Comparison of ENCODE assay signal across 21 cellular contexts in the genomic region with DNA sequence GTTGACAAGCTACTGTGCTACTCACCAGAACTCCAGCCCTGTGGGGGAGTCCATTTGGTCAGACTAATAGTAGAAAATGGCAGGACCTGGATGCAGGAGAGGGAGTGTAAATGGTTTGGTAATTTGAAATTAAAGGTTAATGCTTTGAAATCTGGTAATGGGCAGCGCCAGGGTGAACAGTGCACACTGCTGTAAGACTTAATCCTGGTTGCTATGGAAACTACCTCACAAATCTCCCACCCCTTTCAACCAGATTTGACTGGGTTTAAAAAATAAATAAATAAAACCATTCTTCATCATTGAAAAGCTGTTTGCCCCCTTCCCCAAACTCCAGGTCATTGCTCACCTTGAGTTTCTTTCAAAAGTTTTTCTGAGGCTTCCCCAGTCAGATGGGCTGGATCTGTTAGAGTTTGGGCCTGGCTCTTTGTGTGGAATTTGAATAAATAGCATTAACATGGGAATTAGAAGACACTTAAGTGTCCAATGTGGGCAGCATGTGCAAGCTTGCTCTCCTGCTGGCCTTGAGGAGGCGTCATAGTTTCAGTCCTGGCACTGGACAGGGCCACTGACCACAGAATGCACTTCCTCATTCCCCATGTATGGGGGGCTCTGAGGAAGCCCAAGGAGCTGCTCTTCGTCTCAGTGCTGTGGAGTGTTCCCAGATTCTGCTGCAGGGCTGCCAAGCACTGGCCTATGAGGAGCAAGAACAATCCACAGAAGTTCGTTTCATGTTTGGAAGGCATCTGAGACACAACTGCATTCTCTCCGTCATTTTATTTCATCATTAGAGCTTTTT.
A peak's percentile ranks its signal among the peaks of the same experiment; 100 is the strongest.
DNase-seq lines count a peak whose midpoint lies in the region; ATAC-seq and TF ChIP-seq lines count a peak whose summit lies in the region.
"Had no signal": no experiment of that assay in that cellular context is flagged by ENCODE, and none has a peak within 500 bp of the region (broad histone marks: within the 10 kb centered on the region; RNA-seq: fewer than 3 reads in every experiment).

No MANE protein-coding gene starts in this region.

- H3K4me2 ChIP-seq in SK-N-SH, result no peak overlapping the region

- no peaks in the 10 kb centered on the region for H3K9me2 ChIP-seq in SK-N-SH

- TF ChIP-seq CTCF in SK-N-SH (IDR thresholded peaks at IDR 0.05), result no peak
- no peak for TF ChIP-seq CTCF in NB4 (IDR thresholded peaks at IDR 0.05; ENCODE audit: low read depth, low read length)

- H3K79me2 ChIP-seq in SK-N-SH (ENCODE audit: insufficient read depth), result peaks cover 36% of the 10 kb centered on the region; the same call in 1 of the 2 replicates

- no peaks in the 10 kb centered on the region for H3K9me3 ChIP-seq in SK-N-SH

- H3K27ac ChIP-seq in SK-N-SH (ENCODE audit: low read depth in 2 of 2, low read length in 1 of 2) (no peak overlapping the region; a peak in 1 of 4 replicates), temporal lobe (ENCODE audit: low read depth, low read length) (peak overlapping the region; percentile 41)
- H3K27ac ChIP-seq: cardiac muscle cell had no signal

- no peaks in the 10 kb centered on the region for H3K27me3 Mint-ChIP-seq in effector memory CD8-positive, alpha-beta T cell
- H3K27me3 Mint-ChIP-seq: activated B cell treated with CpG ODN at 0.5 μM for 24 hours; activated naive CD8-positive, alpha-beta T cell treated with anti-CD3 and anti-CD28 coated beads, Interleukin-2, amount 10 ng/mL, durations not matched to agents 7 days and 5 days; naive thymus-derived CD8-positive, alpha-beta T cell; T-helper 17 cell had no signal

- H3K27ac Mint-ChIP-seq in effector memory CD8-positive, alpha-beta T cell, result no peak overlapping the region
- H3K27ac Mint-ChIP-seq: activated B cell treated with CpG ODN at 0.5 μM for 24 hours; activated CD8-positive, alpha-beta T cell treated with anti-CD3 and anti-CD28 coated beads, Interleukin-2, amount 10 ng/mL, durations not matched to agents 7 days and 5 days; activated naive CD8-positive, alpha-beta T cell treated with anti-CD3 and anti-CD28 coated beads, Interleukin-2, amount 10 ng/mL, durations not matched to agents 7 days and 5 days; naive thymus-derived CD8-positive, alpha-beta T cell; T-helper 17 cell had no signal

- no peaks in the 10 kb centered on the region for H3K9me3 Mint-ChIP-seq in effector memory CD8-positive, alpha-beta T cell
- H3K9me3 Mint-ChIP-seq: activated B cell treated with CpG ODN at 0.5 μM for 24 hours; activated naive CD8-positive, alpha-beta T cell treated with anti-CD3 and anti-CD28 coated beads, Interleukin-2, amount 10 ng/mL, durations not matched to agents 7 days and 5 days; naive thymus-derived CD8-positive, alpha-beta T cell had no signal

- no peak overlapping the region for H3K9ac ChIP-seq in SK-N-SH

- TF ChIP-seq EP300 in SK-N-SH (IDR thresholded peaks at IDR 0.05; ENCODE audit: borderline replicate concordance in 1 of 2, low read depth in 1 of 2, low read length in 1 of 2), result no peak

- TF ChIP-seq RAD21 in SK-N-SH (IDR thresholded peaks at IDR 0.05; ENCODE audit: low read length), result no peak

- peaks cover 11% of the 10 kb centered on the region for H3K36me3 Mint-ChIP-seq in effector memory CD8-positive, alpha-beta T cell (ENCODE audit: insufficient read depth)

- no peak overlapping the region for H3K4me3 Mint-ChIP-seq in effector memory CD8-positive, alpha-beta T cell
- H3K4me3 Mint-ChIP-seq: activated B cell treated with CpG ODN at 0.5 μM for 24 hours; activated CD8-positive, alpha-beta T cell treated with anti-CD3 and anti-CD28 coated beads, Interleukin-2, amount 10 ng/mL, durations not matched to agents 7 days and 5 days; activated naive CD8-positive, alpha-beta T cell treated with anti-CD3 and anti-CD28 coated beads, Interleukin-2, amount 10 ng/mL, durations not matched to agents 7 days and 5 days; naive thymus-derived CD8-positive, alpha-beta T cell; T-helper 17 cell had no signal

- H3K4me1 ChIP-seq in SK-N-SH (ENCODE audit: control insufficient read depth in 1 of 2, insufficient read depth in 2 of 2, low read depth in 1 of 2, low read length in 1 of 2), result peaks cover 16 to 28% of the 10 kb centered on the region in 2 experiments; a peak in 3 of 4 replicates

- no peaks in the 10 kb centered on the region for H3K27me3 ChIP-seq in SK-N-SH (ENCODE audit: insufficient read depth)
- H3K27me3 ChIP-seq: cardiac muscle cell had no signal

- POLR2A ChIA-PET in SK-N-SH (lab: Yijun Ruan, JAX), result no interaction called here

- H4K20me1 ChIP-seq in SK-N-SH (ENCODE audit: insufficient read depth), result no peaks in the 10 kb centered on the region

- no peak overlapping the region for H3K4me3 ChIP-seq in SK-N-SH (ENCODE audit: low read depth in 2 of 2, low read length in 1 of 2)
- no peak overlapping the region for H3K4me3 ChIP-seq in NB4 (ENCODE audit: low read depth, low read length)
- H3K4me3 ChIP-seq: cardiac muscle cell, lung had no signal

- CTCF ChIA-PET in SK-N-SH (lab: Yijun Ruan, JAX), result interaction anchor here (0.9 to 1.7 kb wide), 7 partner anchors 9 to 351 kb away, joined by 3 to 8 read pairs (median 3); no protein-coding TSS in a partner anchor

- H3F3A ChIP-seq in SK-N-SH (replicated peaks; ENCODE audit: insufficient read depth), result peaks cover 12% of the 10 kb centered on the region

- no peak for TF ChIP-seq POLR2A in NB4 (IDR thresholded peaks at IDR 0.05; ENCODE audit: extremely low read depth, insufficient read length)

- peaks cover 15% of the 10 kb centered on the region in 2 experiments for H3K36me3 ChIP-seq in SK-N-SH (replicated peaks in 1 of 2; ENCODE audit: control insufficient read depth in 1 of 2, insufficient read depth in 2 of 2, low read length in 1 of 2)
- H3K36me3 ChIP-seq: cardiac muscle cell had no signal

- ATAC-seq in SK-N-SH treated with all-trans-retinoic acid at 6 μM for 48 hours, result no peak
- no peak for ATAC-seq in effector memory CD8-positive, alpha-beta T cell (replicated peaks)
- ATAC-seq: activated CD8-positive, alpha-beta T cell treated with anti-CD3 and anti-CD28 coated beads, Interleukin-2, amount 10 ng/mL, durations not matched to agents 7 days and 5 days; naive thymus-derived CD8-positive, alpha-beta T cell; T-helper 17 cell had no signal

- H3K4me1 Mint-ChIP-seq in effector memory CD8-positive, alpha-beta T cell (ENCODE audit: low read depth in 2 of 2), result peaks cover 5 to 7% of the 10 kb centered on the region in 2 donors
- H3K4me1 Mint-ChIP-seq: activated naive CD8-positive, alpha-beta T cell treated with anti-CD3 and anti-CD28 coated beads, Interleukin-2, amount 10 ng/mL, durations not matched to agents 7 days and 5 days had no signal

- 95% methylated on average over 5 of the region's 5 CpGs for WGBS in SK-N-SH (ENCODE audit: low lambda C conversion rate)

- DNase-seq in SK-N-SH (no peak), NB4 (ENCODE audit: low read depth) (peak; percentile 18), fibroblast of gingiva (ENCODE audit: low read depth) (peak; percentile 23), NCI-H524 treated with DMSO at 0.1 percent for 48 hours (lab: John Stamatoyannopoulos, UW) (no peak), A172 (ENCODE audit: low spot score) (no peak)
- no peak for DNase-seq in effector memory CD8-positive, alpha-beta T cell
- DNase-seq: activated B cell treated with CpG ODN at 0.5 μM for 24 hours; activated CD8-positive, alpha-beta T cell treated with anti-CD3 and anti-CD28 coated beads, Interleukin-2, amount 10 ng/mL, durations not matched to agents 7 days and 5 days; activated naive CD8-positive, alpha-beta T cell treated with anti-CD3 and anti-CD28 coated beads, Interleukin-2, amount 10 ng/mL, durations not matched to agents 7 days and 5 days; DMS79 treated with DMSO at 0.1 percent for 48 hours; effector CD8-positive, alpha-beta T cell; KG1; naive thymus-derived CD8-positive, alpha-beta T cell; NCI-H1048; NCI-H2029 treated with DMSO at 0.1 percent for 48 hours; OCI-M1; T-helper 17 cell had no signal

- no peak overlapping the region for H2AFZ ChIP-seq in SK-N-SH (ENCODE audit: low read depth)

TF ChIP-seq in SK-N-SH, 30 proteins besides CTCF, POLR2A, EP300 and RAD21:
- no peak for TF ChIP-seq RFX5 (IDR thresholded peaks at IDR 0.05; ENCODE audit: low read length)
- TF ChIP-seq ELF1 (IDR thresholded peaks at IDR 0.05), result 0 out of 2 replicates have a peak, but pooled peaks have one; percentile 26

TF ChIP-seq in SK-N-SH treated with all-trans-retinoic acid at 6 μM for 48 hours, 23 proteins besides CTCF, POLR2A, EP300 and RAD21:
- TF ChIP-seq OSR1 (CRISPR knock-in tag; IDR thresholded peaks at IDR 0.05), result no peak
- TF ChIP-seq ZC3H10 (CRISPR knock-in tag; IDR thresholded peaks at IDR 0.05), result no peak
- no peak for TF ChIP-seq TOX (CRISPR knock-in tag; IDR thresholded peaks at IDR 0.05; ENCODE audit: borderline replicate concordance)
- no peak for TF ChIP-seq ARNTL (CRISPR knock-in tag; IDR thresholded peaks at IDR 0.05; ENCODE audit: borderline replicate concordance, low read depth)
- TF ChIP-seq ZNF8 (CRISPR knock-in tag; IDR thresholded peaks at IDR 0.05), result no peak
- TF ChIP-seq, protein P1, sequence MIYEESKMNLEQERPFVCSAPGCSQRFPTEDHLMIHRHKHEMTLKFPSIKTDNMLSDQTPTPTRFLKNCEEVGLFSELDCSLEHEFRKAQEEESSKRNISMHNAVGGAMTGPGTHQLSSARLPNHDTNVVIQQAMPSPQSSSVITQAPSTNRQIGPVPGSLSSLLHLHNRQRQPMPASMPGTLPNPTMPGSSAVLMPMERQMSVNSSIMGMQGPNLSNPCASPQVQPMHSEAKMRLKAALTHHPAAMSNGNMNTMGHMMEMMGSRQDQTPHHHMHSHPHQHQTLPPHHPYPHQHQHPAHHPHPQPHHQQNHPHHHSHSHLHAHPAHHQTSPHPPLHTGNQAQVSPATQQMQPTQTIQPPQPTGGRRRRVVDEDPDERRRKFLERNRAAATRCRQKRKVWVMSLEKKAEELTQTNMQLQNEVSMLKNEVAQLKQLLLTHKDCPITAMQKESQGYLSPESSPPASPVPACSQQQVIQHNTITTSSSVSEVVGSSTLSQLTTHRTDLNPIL (CRISPR knock-in tag; IDR thresholded peaks at IDR 0.05; ENCODE audit: low read depth), result no peak
- TF ChIP-seq ZFP3 (CRISPR knock-in tag; IDR thresholded peaks at IDR 0.05), result no peak
TF ChIP-seq in SK-N-SH treated with all-trans-retinoic acid at 6 μM for 48 hours: peak in this region for 0.

Comparison
In these comparisons a context has a peak if more than half of its experiments do, and no peak if none do; other contexts are left out.
1. DNase-seq: peak in NB4 (single experiment) and fibroblast of gingiva (single experiment); none in SK-N-SH (single experiment), effector memory CD8-positive, alpha-beta T cell (0 of 3), NCI-H524 treated with DMSO at 0.1 percent for 48 hours (single experiment) and A172 (single experiment).